In genomic region chr3:101801174-101801573, GRCh38 we compare ENCODE assay signal across 17 cellular contexts.
"Had no signal": no experiment of that assay in that cellular context is flagged by ENCODE, and none has a peak within 500 bp of the region (broad histone marks: within the 10 kb centered on the region; RNA-seq: fewer than 3 reads in every experiment).

No MANE protein-coding gene starts in this region.

- H3K4me1 Mint-ChIP-seq: neural progenitor cell had no signal

- ATAC-seq: psoas muscle, right cardiac atrium had no signal

- H3K4me1 ChIP-seq: neural progenitor cell, psoas muscle had no signal

- H3K4me3 ChIP-seq: ascending aorta, neural progenitor cell, psoas muscle, tibial nerve had no signal

- H3K9me3 ChIP-seq: ascending aorta, psoas muscle, tibial nerve had no signal

- DNase-seq: activated CD4-positive, alpha-beta T cell treated with anti-CD3 and anti-CD28 coated beads, Interleukin-2, amount 10 ng/mL, durations not matched to agents 7 days and 5 days; activated CD8-positive, alpha-beta memory T cell treated with anti-CD3 and anti-CD28 coated beads for 24 hours; activated CD8-positive, alpha-beta memory T cell treated with anti-CD3 and anti-CD28 coated beads, Interleukin-2, amount 50 U/mL, for 48 hours; activated gamma-delta T cell treated with Interleukin-2 at 50 U/mL for 16 hours; foreskin fibroblast; psoas muscle; right cardiac atrium; stimulated activated CD4-positive, alpha-beta T cell treated with anti-CD3 and anti-CD28 coated beads, Interleukin-2, amount 100 ng/mL, for 24 hours; T1000 had no signal

- H3K27ac ChIP-seq: ascending aorta, epithelial cell of prostate, neural progenitor cell, psoas muscle, tibial nerve had no signal

- H3K9me3 Mint-ChIP-seq: activated CD4-positive, alpha-beta T cell treated with anti-CD3 and anti-CD28 coated beads, Interleukin-2, amount 10 ng/mL, durations not matched to agents 7 days and 5 days; dendritic cell treated with granulocyte-macrophage colony-stimulating factor and Interleukin-4, amounts not matched to agents 40 ng/mL and 50 ng/mL, for 4 days; stimulated activated naive CD8-positive, alpha-beta T cell treated with anti-CD3 and anti-CD28 coated beads, Interleukin-15, Interleukin-2, amounts not matched to agents 100 ng/mL and 50 ng/mL, for 24 hours had no signal

- H3K27me3 ChIP-seq: ascending aorta, neural progenitor cell, tibial nerve had no signal

- FAIRE-seq: urothelium cell line had no signal

- H3K4me3 Mint-ChIP-seq: activated CD4-positive, alpha-beta T cell treated with anti-CD3 and anti-CD28 coated beads, Interleukin-2, amount 10 ng/mL, durations not matched to agents 7 days and 5 days; dendritic cell treated with granulocyte-macrophage colony-stimulating factor and Interleukin-4, amounts not matched to agents 40 ng/mL and 50 ng/mL, for 4 days; memory B cell; neural progenitor cell; stimulated activated naive CD8-positive, alpha-beta T cell treated with anti-CD3 and anti-CD28 coated beads, Interleukin-15, Interleukin-2, amounts not matched to agents 100 ng/mL and 50 ng/mL, for 24 hours had no signal

- H3K27ac Mint-ChIP-seq: activated CD4-positive, alpha-beta T cell treated with anti-CD3 and anti-CD28 coated beads, Interleukin-2, amount 10 ng/mL, durations not matched to agents 7 days and 5 days; dendritic cell treated with granulocyte-macrophage colony-stimulating factor and Interleukin-4, amounts not matched to agents 40 ng/mL and 50 ng/mL, for 4 days; memory B cell; neural progenitor cell; stimulated activated naive CD8-positive, alpha-beta T cell treated with anti-CD3 and anti-CD28 coated beads, Interleukin-15, Interleukin-2, amounts not matched to agents 100 ng/mL and 50 ng/mL, for 24 hours had no signal

- H3K27me3 Mint-ChIP-seq: activated CD4-positive, alpha-beta T cell treated with anti-CD3 and anti-CD28 coated beads, Interleukin-2, amount 10 ng/mL, durations not matched to agents 7 days and 5 days; dendritic cell treated with granulocyte-macrophage colony-stimulating factor and Interleukin-4, amounts not matched to agents 40 ng/mL and 50 ng/mL, for 4 days; memory B cell; stimulated activated naive CD8-positive, alpha-beta T cell treated with anti-CD3 and anti-CD28 coated beads, Interleukin-15, Interleukin-2, amounts not matched to agents 100 ng/mL and 50 ng/mL, for 24 hours had no signal
